In the genomic region with DNA sequence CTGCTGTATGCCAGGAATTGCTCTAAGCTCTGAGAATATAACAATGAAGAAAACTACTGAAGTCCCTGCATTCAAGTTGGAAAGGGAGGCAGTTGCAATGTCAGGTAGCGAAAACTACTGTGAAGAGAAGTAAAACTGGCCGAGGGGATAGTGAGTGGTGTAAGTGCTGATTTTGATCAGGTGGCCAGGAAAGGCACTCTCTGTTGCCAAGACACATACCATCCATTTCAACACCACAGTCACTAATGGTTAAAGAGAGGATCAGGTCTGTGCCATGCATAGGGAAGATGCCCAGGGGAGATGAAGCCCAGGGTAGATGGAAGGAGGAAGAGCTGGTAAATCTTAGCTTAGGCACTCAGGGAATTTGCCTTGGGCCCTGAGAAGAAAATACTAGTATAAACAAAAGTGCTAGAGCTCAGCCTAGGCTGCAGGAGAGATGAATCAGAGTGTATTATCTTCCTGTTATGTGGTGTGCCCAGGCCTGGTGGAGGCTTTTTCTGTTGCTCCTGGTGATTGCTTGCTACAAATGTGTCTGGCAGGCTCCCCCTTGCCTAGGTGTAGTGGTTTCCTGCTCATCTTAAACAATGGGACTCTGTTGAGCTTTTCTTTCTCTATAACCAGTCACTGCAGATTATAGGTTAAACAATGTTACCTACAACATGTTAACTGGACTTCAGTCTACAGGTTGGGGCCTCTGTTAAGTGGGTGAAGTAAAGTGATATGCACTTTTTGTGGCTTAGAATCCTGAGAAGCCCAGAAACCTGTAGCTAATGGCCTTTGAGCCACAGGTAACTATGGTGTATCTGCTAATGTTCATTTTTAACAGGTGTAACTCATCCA, we compare ENCODE assay signal across 1 cellular context.
TF ChIP-seq lines count a peak whose summit lies in the region.

No MANE protein-coding gene starts in this region.

TF ChIP-seq in GM23338, 12 proteins besides CTCF, POLR2A, EP300 and RAD21 (continued from another document):
- TF ChIP-seq ZNF462 (CRISPR knock-in tag; IDR thresholded peaks at IDR 0.05): no peak
- TF ChIP-seq ZNF114 (CRISPR knock-in tag; IDR thresholded peaks at IDR 0.05): no peak
- no peak for TF ChIP-seq NANOG (IDR thresholded peaks at IDR 0.05; ENCODE audit: borderline replicate concordance)
- TF ChIP-seq EZH2 (IDR thresholded peaks at IDR 0.05; ENCODE audit: low read depth, unreplicated experiment): no peak
- TF ChIP-seq EZH2phosphoT487 (IDR thresholded peaks at IDR 0.05; ENCODE audit: unreplicated experiment): no peak
- TF ChIP-seq POLR2AphosphoS5 (IDR thresholded peaks at IDR 0.05; ENCODE audit: low read depth): no peak
- no peak for TF ChIP-seq ETS1 (IDR thresholded peaks at IDR 0.05)
- TF ChIP-seq ZNF331 (CRISPR knock-in tag; IDR thresholded peaks at IDR 0.05; ENCODE audit: low read depth): no peak
- no peak for TF ChIP-seq REST (IDR thresholded peaks at IDR 0.05; ENCODE audit: unreplicated experiment)
- TF ChIP-seq JUNB (IDR thresholded peaks at IDR 0.05; ENCODE audit: unreplicated experiment): no peak
- TF ChIP-seq STAT1 (IDR thresholded peaks at IDR 0.05; ENCODE audit: unreplicated experiment): no peak
